14 cellular contexts compared by ENCODE assay signal in the genomic region with DNA sequence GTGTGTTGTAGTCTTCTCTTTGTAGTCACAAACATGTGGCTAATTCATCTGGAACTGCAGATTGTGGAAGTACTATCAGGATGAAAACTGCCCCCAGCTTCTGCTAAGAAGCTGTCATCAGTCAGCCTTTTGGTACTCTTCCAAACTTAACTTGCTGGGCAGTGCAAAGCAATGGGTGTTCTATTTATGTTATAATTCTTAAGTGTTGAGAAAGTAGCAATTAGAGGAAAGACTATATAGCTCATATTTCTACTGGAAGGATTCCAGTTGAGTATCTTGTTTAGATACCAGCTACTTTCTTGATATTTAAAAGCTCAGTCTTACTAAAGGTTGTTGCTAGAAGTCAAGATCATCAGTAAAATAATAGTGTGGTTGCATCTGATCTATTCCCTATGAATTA. TPM values are rescaled to one million over a fixed set of nuclear protein-coding genes. Genes with fewer than 3 reads are reported as not detected.
A peak's percentile ranks its signal among the peaks of the same experiment; 100 is the strongest.
DNase-seq lines count a peak whose midpoint lies in the region; ATAC-seq and TF ChIP-seq lines count a peak whose summit lies in the region.
"Had no signal": no experiment of that assay in that cellular context is flagged by ENCODE, and none has a peak within 500 bp of the region (broad histone marks: within the 10 kb centered on the region; RNA-seq: fewer than 3 reads in every experiment).

No MANE protein-coding gene starts in this region.

- H3K9ac ChIP-seq in Loucy (ENCODE audit: low read depth, low read length, poor library complexity, severe bottlenecking): no peak overlapping the region

- no peaks in the 10 kb centered on the region for H3K9me3 Mint-ChIP-seq in glutamatergic neuron (ENCODE audit: unreplicated experiment)

- H3F3A ChIP-seq in Loucy (ENCODE audit: low read depth): no peaks in the 10 kb centered on the region

- H2AFZ ChIP-seq in Loucy (ENCODE audit: low read length): peak overlapping the region; percentile 24; the same call in 1 of the 2 replicates

- H3K36me3 Mint-ChIP-seq in glutamatergic neuron (ENCODE audit: unreplicated experiment): no peaks in the 10 kb centered on the region

- peak overlapping the region; percentile 42 for H3K4me2 ChIP-seq in Loucy (ENCODE audit: low read depth, low read length, poor library complexity, severe bottlenecking)

- no peak overlapping the region for H3K4me3 Mint-ChIP-seq in glutamatergic neuron (ENCODE audit: unreplicated experiment)
- H3K4me3 Mint-ChIP-seq: naive B cell had no signal

- H3K79me2 ChIP-seq in Loucy (ENCODE audit: insufficient read depth, low read length): no peaks in the 10 kb centered on the region

- no peaks in the 10 kb centered on the region for H3K9me2 ChIP-seq in Loucy (replicated peaks; ENCODE audit: low read depth, low read length)

- peak overlapping the region; percentile 38 for H3K27ac ChIP-seq in VCaP
- H3K27ac ChIP-seq: SJSA1 had no signal

- H4K20me1 ChIP-seq in Loucy (ENCODE audit: insufficient read depth, low read length, poor library complexity, severe bottlenecking): no peaks in the 10 kb centered on the region

- no peaks in the 10 kb centered on the region for H3K9me3 ChIP-seq in Loucy (ENCODE audit: insufficient read depth, low read depth, low read length)
- H3K9me3 ChIP-seq: SJSA1 had no signal

- DNase-seq in DMS 273 treated with DMSO at 0.1 percent for 48 hours (lab: John Stamatoyannopoulos, UW) (peak; percentile 89), glutamatergic neuron (no peak), lower leg skin (ENCODE audit: low spot score in 2 of 2) (no peak), G401 (ENCODE audit: low spot score) (no peak)
- DNase-seq: activated CD4-positive, alpha-beta T cell treated with anti-CD3 and anti-CD28 coated beads, Interleukin-2, amount 50 U/mL, for 4 hours; activated naive CD4-positive, alpha-beta T cell treated with anti-CD3 and anti-CD28 coated beads, Interleukin-2, amount 50 U/mL, for 16 hours; effector memory CD4-positive, alpha-beta T cell; naive B cell; small intestine had no signal

- no peak for ATAC-seq in GM21825 (IDR thresholded peaks at IDR 0.05; ENCODE audit: unreplicated experiment)
- no peak for ATAC-seq in GM21576 (IDR thresholded peaks at IDR 0.05; ENCODE audit: unreplicated experiment)

- H3K27ac Mint-ChIP-seq in glutamatergic neuron (ENCODE audit: unreplicated experiment): peak overlapping the region; percentile 69

- TF ChIP-seq POLR2A in lower leg skin (IDR thresholded peaks at IDR 0.05): no peak

- H3K27me3 ChIP-seq in Loucy (ENCODE audit: insufficient read depth, low read length, poor library complexity, severe bottlenecking): no peaks in the 10 kb centered on the region
- H3K27me3 ChIP-seq: SJSA1 had no signal

- intact Hi-C loops in lower leg skin (cut with DNase I; ENCODE audit: low total_unique reads): no loop called here

- H3K4me3 ChIP-seq in Loucy (ENCODE audit: low read length, poor library complexity, severe bottlenecking): no peak overlapping the region
- no peak overlapping the region for H3K4me3 ChIP-seq in lower leg skin (ENCODE audit: low read depth, poor library complexity, severe bottlenecking)
- H3K4me3 ChIP-seq: SJSA1 had no signal

- TF ChIP-seq CTCF in Loucy (conservative IDR thresholded peaks at IDR 0.05; ENCODE audit: low read length): no peak
- no peak for TF ChIP-seq CTCF in VCaP (conservative IDR thresholded peaks at IDR 0.05)
- no peak for TF ChIP-seq CTCF in glutamatergic neuron (IDR thresholded peaks at IDR 0.05; ENCODE audit: partially characterized antibody, unreplicated experiment)
- TF ChIP-seq CTCF in lower leg skin (IDR thresholded peaks at IDR 0.05): no peak

- H3K36me3 ChIP-seq in Loucy (ENCODE audit: insufficient read depth, low read length): no peaks in the 10 kb centered on the region
- H3K36me3 ChIP-seq: SJSA1 had no signal

- peaks cover 9% of the 10 kb centered on the region for H3K4me1 Mint-ChIP-seq in glutamatergic neuron (ENCODE audit: low read depth, unreplicated experiment)

- in situ Hi-C loops in G401 (cut with HindIII; ENCODE audit: low sequenced_read_pairs): no loop called here

- peaks cover 3% of the 10 kb centered on the region for H3K27me3 Mint-ChIP-seq in glutamatergic neuron (ENCODE audit: unreplicated experiment)
- H3K27me3 Mint-ChIP-seq: naive B cell had no signal

- peaks cover 33% of the 10 kb centered on the region for H3K4me1 ChIP-seq in Loucy (ENCODE audit: insufficient read depth, low read length, poor library complexity, severe bottlenecking)
- H3K4me1 ChIP-seq: SJSA1 had no signal

RNA-seq across cellular contexts. Expression of gene SLC38A11, which starts 52.1 kb away (rescaled TPM):
- total RNA-seq in glutamatergic neuron (ENCODE audit: unreplicated experiment): not detected
- total RNA-seq in lower leg skin: 1 to 10 TPM in 1 of 4 donors, under 1 TPM in 2, not detected in 1; 0.32 to 2.9 (median 0.52) TPM
- total RNA-seq in G401 (2014; rRNA removed; shearing (Covaris generic)): not detected in 2 replicates
- total RNA-seq: SJSA1 had no signal
